ENCODE assay signal across 8 cellular contexts in genomic region chr11:120337133-120337895, GRCh38. TPM values are rescaled to one million over a fixed set of nuclear protein-coding genes. Genes with fewer than 3 reads are reported as not detected.
DNase-seq lines count a peak whose midpoint lies in the region; ATAC-seq, FAIRE-seq and TF ChIP-seq lines count a peak whose summit lies in the region.

No MANE protein-coding gene starts in this region.

- H3K79me2 ChIP-seq in OCI-LY3 (ENCODE audit: low read length) (peaks cover 39% of the 10 kb centered on the region), GM12878 (ENCODE audit: control insufficient read depth, insufficient read depth, low read length) (peaks cover 47% of the 10 kb centered on the region)

- DNase-seq in NCI-H2029 treated with DMSO at 0.1 percent for 48 hours (lab: John Stamatoyannopoulos, UW) (peak; percentile 12), NCI-H2029 (lab: John Stamatoyannopoulos, UW) (no peak), GM12878 (ENCODE audit: low read depth, low spot score) (no peak), iris pigment epithelial cell (ENCODE audit: low read depth) (peak; percentile 30), spleen (peak; percentile 78), D341Med (ENCODE audit: low spot score) (no peak), SKM-1 (lab: John Stamatoyannopoulos, UW; ENCODE audit: unreplicated experiment) (no peak)

- FAIRE-seq in GM12878 (lab: Jason Lieb, UNC): peak; percentile 84

- in situ Hi-C loops in GM12878 (cut with MboI): loop anchor here (10.0 kb wide), 1 partner anchor 617 kb away; no protein-coding TSS in a partner anchor

- SMC1A ChIA-PET in GM12878 (lab: Charles Lee; ENCODE audit: uncharacterized antibody, unreplicated experiment): interaction anchor here (0.6 to 4.5 kb wide), 20 partner anchors 10 to 165 kb away, joined by 3 to 32 read pairs (median 3); no protein-coding TSS in a partner anchor

- H4K20me1 ChIP-seq in OCI-LY3 (ENCODE audit: insufficient read depth, low read length) (peaks cover 47% of the 10 kb centered on the region), GM12878 (ENCODE audit: control insufficient read depth, insufficient read depth) (peaks cover 2% of the 10 kb centered on the region)

- POLR2A ChIA-PET in GM12878 (lab: Charles Lee): interaction anchor here (0.7 to 1.6 kb wide), 5 partner anchors 11 to 95 kb away, joined by 3 to 9 read pairs (median 5); no protein-coding TSS in a partner anchor

- RAD21 ChIA-PET in GM12878 (lab: Charles Lee; ENCODE audit: unreplicated experiment): interaction anchor here (0.7 to 4.1 kb wide), 10 partner anchors 12 to 276 kb away, joined by 3 to 34 read pairs (median 4); no protein-coding TSS in a partner anchor

- H3K36me3 ChIP-seq in OCI-LY3 (replicated peaks; ENCODE audit: low read depth, low read length) (peaks cover 4% of the 10 kb centered on the region), GM12878 (ENCODE audit: control insufficient read depth in 2 of 2, insufficient read depth in 2 of 2, low read length in 1 of 2) (no peaks in the 10 kb centered on the region), spleen (no peaks in the 10 kb centered on the region)

- no peak for TF ChIP-seq EP300 in GM12878 (IDR thresholded peaks at IDR 0.05; ENCODE audit: borderline replicate concordance in 1 of 2, control insufficient read depth in 1 of 2, low read depth in 2 of 2, low read length in 2 of 2)

- H3K9me3 ChIP-seq in OCI-LY3 (ENCODE audit: insufficient read depth, low read length) (peaks cover 3% of the 10 kb centered on the region; the same call in 1 of the 2 replicates), GM12878 (replicated peaks; ENCODE audit: control insufficient read depth, insufficient read depth, low read length) (no peaks in the 10 kb centered on the region), spleen (peaks cover 0 to under 1% (median 0%) of the 10 kb centered on the region in 8 donors)

- TF ChIP-seq POLR2A in GM12878 (IDR thresholded peaks at IDR 0.05; ENCODE audit: low read depth, low read length) (no peak), spleen (IDR thresholded peaks at IDR 0.05) (no peak)

- TSS peak; percentile 41 for BruUV-seq in GM12878 (replicated peaks; lab: Mats Ljungman, UMichigan)

- H3K4me1 ChIP-seq in OCI-LY3 (ENCODE audit: low read length) (peaks cover 15% of the 10 kb centered on the region), GM12878 (ENCODE audit: control insufficient read depth, insufficient read depth, low read length) (peaks cover 9% of the 10 kb centered on the region), spleen (peaks cover 0 to 79% (median 48%) of the 10 kb centered on the region in 6 donors)

- CTCF ChIA-PET in GM12878 (lab: Yijun Ruan, JAX): interaction anchor here (0.8 to 2.4 kb wide), 9 partner anchors 11 to 774 kb away, joined by 3 to 11 read pairs (median 5); no protein-coding TSS in a partner anchor

- intact Hi-C loops in GM12878 (cut with micrococcal nuclease; ENCODE audit: unreplicated experiment) (loop anchor here (2.0 to 10.0 kb wide), 5 partner anchors 63 to 857 kb away; no protein-coding TSS in a partner anchor), spleen (cut with DNase I; ENCODE audit: low total_unique reads) (loop anchor here (10.0 kb wide), 1 partner anchor 347 kb away; no protein-coding TSS in a partner anchor)

- H3K27ac ChIP-seq in OCI-LY3 (ENCODE audit: low read length) (no peak overlapping the region), GM12878 (ENCODE audit: control insufficient read depth, insufficient read depth) (peak overlapping the region; percentile 74), spleen (peak overlapping the region; percentile 81 to 95 (median 91))

- H3K4me3 ChIP-seq in OCI-LY3 (ENCODE audit: low read length): peak overlapping the region; percentile 94
- H3K4me3 ChIP-seq in GM12878: peak overlapping the region; percentile 94
- peak overlapping the region; percentile 73 to 94 (median 86) for H3K4me3 ChIP-seq in spleen

- peak; percentile 9 for ATAC-seq in GM12878

- WGBS in GM12878 (ENCODE audit: insufficient coverage, insufficient replicate concordance, low lambda C conversion rate, missing lambda C conversion rate): 9% methylated on average over 21 of the region's 21 CpGs
- 5 to 8% (median 7%) methylated on average over 19 to 21 of the region's 21 CpGs for WGBS in spleen, 5 donors

- H2AFZ ChIP-seq in OCI-LY3 (ENCODE audit: low read depth, low read length): peak overlapping the region; percentile 50; the same call in 1 of the 2 replicates
- peak overlapping the region; percentile 85 for H2AFZ ChIP-seq in GM12878 (ENCODE audit: control insufficient read depth, low read depth, low read length)

- H3K9ac ChIP-seq in OCI-LY3 (ENCODE audit: low read length) (peak overlapping the region; percentile 91), GM12878 (ENCODE audit: control insufficient read depth, insufficient read depth, low read length) (peak overlapping the region; percentile 85)

- H3K27me3 ChIP-seq in OCI-LY3 (ENCODE audit: low read depth, low read length): peaks cover 45% of the 10 kb centered on the region
- no peaks in the 10 kb centered on the region for H3K27me3 ChIP-seq in GM12878 (replicated peaks in 1 of 2; ENCODE audit: control insufficient read depth in 2 of 2, insufficient read depth in 2 of 2, low read length in 1 of 2)
- H3K27me3 ChIP-seq in spleen (replicated peaks in 1 of 7): peaks cover 0 to 87% (median 4%) of the 10 kb centered on the region in 7 donors

- H3K4me2 ChIP-seq in OCI-LY3 (ENCODE audit: low read length): peak overlapping the region; percentile 95
- peak overlapping the region; percentile 82 for H3K4me2 ChIP-seq in GM12878 (ENCODE audit: control insufficient read depth, insufficient read depth)

- TF ChIP-seq CTCF in OCI-LY3 (IDR thresholded peaks at IDR 0.05; ENCODE audit: low read depth, low read length) (no peak), GM12878 (IDR thresholded peaks at IDR 0.05 in 2 of 3, conservative IDR thresholded peaks at IDR 0.05 in 1 of 3; ENCODE audit: control insufficient read depth in 2 of 3, extremely low read depth in 1 of 3, insufficient read depth in 1 of 3, low read depth in 3 of 3, low read length in 3 of 3) (no peak), spleen (IDR thresholded peaks at IDR 0.05 in 8 of 11, conservative IDR thresholded peaks at IDR 0.05 in 3 of 11) (no peak)

- TF ChIP-seq RAD21 in GM12878 (IDR thresholded peaks at IDR 0.05; ENCODE audit: insufficient read depth, low read depth, low read length): no peak

TF ChIP-seq in GM12878, 131 proteins besides CTCF, POLR2A, EP300 and RAD21 (continues in another document):
- TF ChIP-seq ZNF384 (IDR thresholded peaks at IDR 0.05; ENCODE audit: borderline replicate concordance, low read depth, low read length): no peak
- 0 out of 2 replicates have a peak, but pooled peaks have one; percentile 49 for TF ChIP-seq CHD1 (IDR thresholded peaks at IDR 0.05; ENCODE audit: low read depth, low read length)
- peak; percentile 30; the same call in 1 of the 2 replicates for TF ChIP-seq GABPA (IDR thresholded peaks at IDR 0.05; ENCODE audit: low read depth)
- no peak for TF ChIP-seq USF2 (IDR thresholded peaks at IDR 0.05; ENCODE audit: borderline replicate concordance, low read depth, low read length)

RNA-seq across cellular contexts. Expression of gene ARHGEF12, which starts 1.1 kb away (rescaled TPM):
- total RNA-seq in GM12878 (2013; cell fraction: nucleolus; rRNA removed): 183 and 194 TPM in 2 replicates
- total RNA-seq in GM12878 (2014; rRNA removed) (24.0 and 28.5 TPM in 2 replicates), GM12878 (2014; rRNA removed; fragmentation: Illumina TruSeq; extraction: Trizol) (39.4 and 39.5 TPM in 2 replicates), GM12878 (2021) (36.5 and 40.8 TPM in 2 replicates), spleen (100 to 1,000 TPM in 3 of 7 donors, 10 to 100 TPM in 4; 80.0 to 122 (median 96.0) TPM)
- polyA plus RNA-seq in GM12878 (2011; ENCODE audit: low read depth): 10.0 TPM
- polyA plus RNA-seq in GM12878 (2011; rRNA removed) (23.9 and 28.4 TPM in 2 replicates), GM12878 (2014; fragmentation: Illumina TruSeq; extraction: Trizol) (30.3 and 35.0 TPM in 2 replicates), GM12878 (2014; fragmentation: Nextera tagmentation; extraction: Ambion mirVana) (1 to 10 TPM; 2.7 to 3.6 TPM), GM12878 (2014; rRNA removed) (15.8 and 17.9 TPM in 2 replicates), GM12878 (2016; fragmentation: Nextera tagmentation; extraction: Ambion mirVana) (10 to 100 TPM; 14.8 to 14.9 TPM), spleen (10 to 100 TPM in 1 of 3 donors, 1 to 10 TPM in 2; 5.6 to 11.8 (median 5.7) TPM)
- 13.8 and 16.1 TPM in 2 replicates for polyA plus RNA-seq in GM12878 (2011; cell fraction: cytosol; rRNA removed)
- 20.5 and 29.4 TPM in 2 replicates for polyA plus RNA-seq in GM12878 (2011; cell fraction: nucleus; rRNA removed)
- polyA plus RNA-seq in GM12878 (2012): 10.0 and 11.7 TPM in 2 replicates
- polyA minus RNA-seq in GM12878 (2011; rRNA and poly(A)+ RNA removed): 74.0 and 93.3 TPM in 2 replicates
- 28.7 and 33.9 TPM in 2 replicates for polyA minus RNA-seq in GM12878 (2011; cell fraction: cytosol; rRNA and poly(A)+ RNA removed)
- polyA minus RNA-seq in GM12878 (2011; cell fraction: nucleus; rRNA and poly(A)+ RNA removed): 42.0 and 81.6 TPM in 2 replicates

RNA-seq across cellular contexts. Expression of gene TLCD5, which starts 12.2 kb away (rescaled TPM):
- 49.4 and 51.2 TPM in 2 replicates for total RNA-seq in GM12878 (2013; cell fraction: nucleolus; rRNA removed)
- 2.6 and 3.7 TPM in 2 replicates for total RNA-seq in GM12878 (2014; rRNA removed)
- total RNA-seq in GM12878 (2014; rRNA removed; fragmentation: Illumina TruSeq; extraction: Trizol): 3.0 and 3.1 TPM in 2 replicates
- 3.1 and 3.5 TPM in 2 replicates for total RNA-seq in GM12878 (2021)
- polyA plus RNA-seq in GM12878 (2011; ENCODE audit: low read depth): 1.00 TPM
- polyA plus RNA-seq in GM12878 (2011; rRNA removed): 13.3 and 15.7 TPM in 2 replicates
- 10.3 and 11.1 TPM in 2 replicates for polyA plus RNA-seq in GM12878 (2011; cell fraction: cytosol; rRNA removed)
- polyA plus RNA-seq in GM12878 (2011; cell fraction: nucleus; rRNA removed): 17.1 and 18.5 TPM in 2 replicates
- 0.79 and 1.0 TPM in 2 replicates for polyA plus RNA-seq in GM12878 (2012)
- polyA plus RNA-seq in GM12878 (2014; fragmentation: Illumina TruSeq; extraction: Trizol): 3.2 and 4.7 TPM in 2 replicates
- 1 to 10 TPM; 2.4 to 3.1 TPM for polyA plus RNA-seq in GM12878 (2014; fragmentation: Nextera tagmentation; extraction: Ambion mirVana)
- 4.6 and 5.6 TPM in 2 replicates for polyA plus RNA-seq in GM12878 (2014; rRNA removed)
- 1 to 10 TPM; 2.8 to 4.4 TPM for polyA plus RNA-seq in GM12878 (2016; fragmentation: Nextera tagmentation; extraction: Ambion mirVana)
- 10.8 and 12.8 TPM in 2 replicates for polyA minus RNA-seq in GM12878 (2011; rRNA and poly(A)+ RNA removed)
- polyA minus RNA-seq in GM12878 (2011; cell fraction: cytosol; rRNA and poly(A)+ RNA removed): 2.4 and 3.4 TPM in 2 replicates
- 4.1 and 7.5 TPM in 2 replicates for polyA minus RNA-seq in GM12878 (2011; cell fraction: nucleus; rRNA and poly(A)+ RNA removed)
- 1 to 10 TPM; 3.1 to 6.6 (median 4.7) TPM for total RNA-seq in spleen
- polyA plus RNA-seq in spleen: 1 to 10 TPM in 2 of 3 donors, under 1 TPM in 1; 0.93 to 1.6 (median 1.4) TPM

Comparison
In these comparisons a context has a peak if more than half of its experiments do, and no peak if none do; other contexts are left out.
1. DNase-seq: peak in NCI-H2029 treated with DMSO at 0.1 percent for 48 hours (single experiment), iris pigment epithelial cell (single experiment) and spleen (single experiment); none in NCI-H2029 (single experiment), GM12878 (single experiment), D341Med (single experiment) and SKM-1 (single experiment).
2. Peak in every context shown above with its lines, with median percentiles within 50 percentile points of each other: H3K4me3 ChIP-seq.